Comparison of ENCODE assay signal across 8 cellular contexts in the genomic region with DNA sequence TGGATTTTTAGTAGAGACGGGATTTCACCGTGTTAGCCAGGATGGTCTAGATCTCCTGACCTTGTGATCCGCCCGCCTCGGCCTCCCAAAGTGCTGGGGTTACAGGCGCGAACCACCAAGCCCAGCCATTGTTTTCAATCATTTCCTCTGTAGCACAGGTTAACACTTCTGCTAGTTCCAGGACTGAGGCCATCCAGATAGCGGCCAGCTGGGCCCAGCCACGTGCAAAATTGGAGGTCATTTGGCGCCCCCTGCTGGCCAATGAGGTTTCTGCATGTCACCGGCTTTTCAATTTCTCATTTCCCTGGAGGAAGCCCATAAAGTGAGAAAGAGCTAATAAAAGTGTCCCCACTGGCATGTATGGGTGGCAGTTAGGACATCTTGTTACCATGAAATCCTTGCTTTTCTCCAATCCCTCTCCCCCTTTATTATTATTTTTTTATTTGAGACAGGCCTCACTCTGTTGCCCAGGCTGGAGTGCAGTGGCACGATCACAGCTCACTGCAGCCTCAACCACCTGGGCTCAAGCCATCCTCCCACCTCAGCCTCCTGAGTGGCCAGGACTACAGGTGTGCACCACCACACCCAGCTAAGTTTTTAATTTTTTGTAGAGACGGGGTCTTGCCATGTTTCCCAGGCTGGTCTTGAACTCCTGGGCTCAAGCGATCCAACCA. TPM values are rescaled to one million over a fixed set of nuclear protein-coding genes. Genes with fewer than 3 reads are reported as not detected.
DNase-seq lines count a peak whose midpoint lies in the region; ATAC-seq and TF ChIP-seq lines count a peak whose summit lies in the region.
"Not testable (repeated sequence)": the region's sequence is repeated elsewhere in the genome, so short reads cannot be mapped to it uniquely, and the experiment has no call there.

No MANE protein-coding gene starts in this region.

- peak; percentile 73 for TF ChIP-seq CTCF in GM06990 (IDR thresholded peaks at IDR 0.05; ENCODE audit: insufficient read depth, low read length, poor library complexity, severe bottlenecking)
- peak; percentile 94 to 95 for TF ChIP-seq CTCF in brain (conservative IDR thresholded peaks at IDR 0.05)
- TF ChIP-seq CTCF in uterus (IDR thresholded peaks at IDR 0.05) = peak; percentile 91 to 96 (median 94)

- peak; percentile 30 for DNase-seq in GM06990 (ENCODE audit: extremely low read depth, insufficient read length)
- peak; percentile 73 to 90 for DNase-seq in NCI-H524 (lab: John Stamatoyannopoulos, UW)
- DNase-seq in activated CD4-positive, CD25-positive, alpha-beta regulatory T cell (lab: John Stamatoyannopoulos, UW) = peak; percentile 37 to 85 (median 64)
- DNase-seq in hepatic stellate cell (ENCODE audit: low spot score) = peak; percentile 86
- peak; percentile 93 for DNase-seq in retina
- peak; percentile 88 for DNase-seq in uterus

- not testable (repeated sequence) for H3K27me3 Mint-ChIP-seq in brain

- not testable (repeated sequence) for H3K36me3 ChIP-seq in GM06990 (ENCODE audit: control insufficient read depth, insufficient read depth, low read length); uterus

- H3K27me3 ChIP-seq in GM06990 (replicated peaks; ENCODE audit: control insufficient read depth, insufficient read depth, low read length); uterus: not testable (repeated sequence)

- H3K4me3 Mint-ChIP-seq in brain = not testable (repeated sequence)

- not testable (repeated sequence) for TF ChIP-seq POLR2A in uterus (IDR thresholded peaks at IDR 0.05)

- H3K9me3 ChIP-seq in uterus = not testable (repeated sequence)

- ATAC-seq in HG03565 (IDR thresholded peaks at IDR 0.05; ENCODE audit: unreplicated experiment) = peak; percentile 56

- H3K27ac Mint-ChIP-seq in brain = peak overlapping the region; percentile 62 to 97 (median 85)

- H3K9me3 Mint-ChIP-seq in brain = not testable (repeated sequence)

- H3K27ac ChIP-seq in uterus = not testable (repeated sequence)

- intact Hi-C loops in uterus (cut with DNase I; ENCODE audit: low total_unique reads) = loop anchor here (2.0 kb wide), 1 partner anchor 113 kb away; no protein-coding TSS in a partner anchor

- H3K4me1 ChIP-seq in uterus = not testable (repeated sequence)

- not testable (repeated sequence) for H3K4me3 ChIP-seq in GM06990 (replicated peaks; ENCODE audit: low read depth, low read length); uterus

- H3K36me3 Mint-ChIP-seq in brain = peaks cover 27% of the 10 kb centered on the region

- peaks cover 33% of the 10 kb centered on the region for H3K4me1 Mint-ChIP-seq in brain

RNA-seq across cellular contexts. Expression of gene CDC42EP4, which starts 58.2 kb away (rescaled TPM):
- 110 TPM for polyA plus RNA-seq in brain (ENCODE audit: insufficient read depth, low read depth, low replicate concordance)
- 100 to 1,000 TPM in 1 of 4 donors, 10 to 100 TPM in 3; 26.6 to 131 (median 70.7) TPM for total RNA-seq in uterus

Comparison
In these comparisons a context has a peak if more than half of its experiments do, and no peak if none do; other contexts are left out.
1. DNase-seq: peak in every context shown above with its lines; median percentile 93 in retina; 88 in uterus; 86 in hepatic stellate cell; 82 in NCI-H524; 64 in activated CD4-positive, CD25-positive, alpha-beta regulatory T cell; 30 in GM06990.